Comparison of ENCODE assay signal across 10 cellular contexts in genomic region chrX:13398073-13398823, GRCh38.
DNase-seq lines count a peak whose midpoint lies in the region; TF ChIP-seq lines count a peak whose summit lies in the region.
"Had no signal": no experiment of that assay in that cellular context is flagged by ENCODE, and none has a peak within 500 bp of the region (broad histone marks: within the 10 kb centered on the region; RNA-seq: fewer than 3 reads in every experiment).

No MANE protein-coding gene starts in this region.

- H3K27ac ChIP-seq in ACC112 (ENCODE audit: low read depth, low read length): peak overlapping the region; percentile 100
- peak overlapping the region; percentile 52 for H3K27ac ChIP-seq in HUES48 (ENCODE audit: low read depth, low read length)
- H3K27ac ChIP-seq in mesodermal cell (ENCODE audit: low read depth, low read length, severe bottlenecking): peak overlapping the region; percentile 95
- no peak overlapping the region for H3K27ac ChIP-seq in spleen
- H3K27ac ChIP-seq: parathyroid adenoma, VCaP had no signal

- H3K4me1 ChIP-seq in ACC112 (ENCODE audit: control insufficient read depth, insufficient read depth, low read length, unreplicated experiment) (peaks cover 29% of the 10 kb centered on the region), HUES48 (ENCODE audit: control insufficient read depth, insufficient read depth, low read length) (peaks cover 12% of the 10 kb centered on the region), mesodermal cell (ENCODE audit: control insufficient read depth, insufficient read depth, low read length, poor library complexity, severe bottlenecking) (peaks cover 15% of the 10 kb centered on the region), spleen (no peaks in the 10 kb centered on the region)
- H3K4me1 ChIP-seq: parathyroid adenoma had no signal

- 83% methylated on average over 1 of the region's 4 CpGs; no CpG with 5 or more reads in 1 of the 2 experiments for WGBS in mesodermal cell (ENCODE audit: insufficient coverage in 2 of 2), 2 experiments
- WGBS in spleen, 5 donors: 67 to 83% (median 70%) methylated on average over 4 of the region's 4 CpGs

- peak overlapping the region; percentile 13; the same call in 1 of the 2 replicates for H3K4me3 ChIP-seq in ACC112 (ENCODE audit: low read depth, low read length)
- no peak overlapping the region for H3K4me3 ChIP-seq in HUES48 (ENCODE audit: low read depth, low read length)
- no peak overlapping the region for H3K4me3 ChIP-seq in cardiac fibroblast (replicated peaks in 1 of 2; ENCODE audit: low read depth in 2 of 2, low read length in 2 of 2)
- no peak overlapping the region for H3K4me3 ChIP-seq in mesodermal cell (ENCODE audit: extremely low read depth, insufficient read depth, low read length, poor library complexity, severe bottlenecking)
- no peak overlapping the region for H3K4me3 ChIP-seq in spleen

- H2AFZ ChIP-seq in ACC112 (ENCODE audit: low read length, unreplicated experiment): peak overlapping the region; percentile 64
- H2AFZ ChIP-seq: parathyroid adenoma had no signal

- H3K9ac ChIP-seq in HUES48 (ENCODE audit: low read depth, low read length): no peak overlapping the region
- H3K9ac ChIP-seq: parathyroid adenoma had no signal

- no peaks in the 10 kb centered on the region for H3K27me3 ChIP-seq in ACC112 (ENCODE audit: insufficient read depth, low read length)
- no peaks in the 10 kb centered on the region for H3K27me3 ChIP-seq in HUES48 (ENCODE audit: control insufficient read depth, insufficient read depth, low read length)
- H3K27me3 ChIP-seq in spleen (replicated peaks in 1 of 7): no peaks in the 10 kb centered on the region

- H3K9me3 ChIP-seq in HUES48 (ENCODE audit: control insufficient read depth, insufficient read depth, low read length) (no peaks in the 10 kb centered on the region), mesodermal cell (ENCODE audit: control insufficient read depth, low read length) (no peaks in the 10 kb centered on the region), spleen (no peaks in the 10 kb centered on the region)

- no peak for TF ChIP-seq POLR2A in spleen (IDR thresholded peaks at IDR 0.05)

- peak; percentile 97 to 98 for DNase-seq in cardiac fibroblast (ENCODE audit: low read depth in 2 of 2)
- DNase-seq in NAMALWA (ENCODE audit: low spot score): no peak
- no peak for DNase-seq in NOMO-1 treated with dmso at 0.1 percent for 144 hours (lab: John Stamatoyannopoulos, UW; ENCODE audit: unreplicated experiment)
- no peak for DNase-seq in hypothalamus (lab: John Stamatoyannopoulos, UW)
- DNase-seq in spleen: no peak

- H3K36me3 ChIP-seq in ACC112 (ENCODE audit: insufficient read depth, low read length) (no peaks in the 10 kb centered on the region), HUES48 (ENCODE audit: control insufficient read depth, insufficient read depth, low read length) (no peaks in the 10 kb centered on the region), mesodermal cell (ENCODE audit: control insufficient read depth, insufficient read depth, low read length) (no peaks in the 10 kb centered on the region), spleen (no peaks in the 10 kb centered on the region)

- TF ChIP-seq CTCF in cardiac fibroblast (IDR thresholded peaks at IDR 0.05; ENCODE audit: low read depth, low read length) (no peak), spleen (IDR thresholded peaks at IDR 0.05 in 8 of 11, conservative IDR thresholded peaks at IDR 0.05 in 3 of 11) (no peak)

- no peaks in the 10 kb centered on the region for H3K79me2 ChIP-seq in ACC112 (ENCODE audit: control insufficient read depth, insufficient read depth, low read length, unreplicated experiment)
- H3K79me2 ChIP-seq: parathyroid adenoma had no signal

- intact Hi-C loops in spleen (cut with DNase I; ENCODE audit: low total_unique reads): no loop called here

Comparison
In these comparisons a context has a peak if more than half of its experiments do, and no peak if none do; other contexts are left out.
1. H3K27ac ChIP-seq: peak in ACC112 (single experiment), HUES48 (single experiment) and mesodermal cell (single experiment); none in spleen (0 of 8).
2. DNase-seq: peak in cardiac fibroblast (2 of 2); none in NAMALWA (single experiment), NOMO-1 treated with dmso at 0.1 percent for 144 hours (single experiment), hypothalamus (0 of 51) and spleen (single experiment).